20 cellular contexts compared by ENCODE assay signal in genomic region chr22:37569921-37570660, GRCh38. TPM values are rescaled to one million over a fixed set of nuclear protein-coding genes. Genes with fewer than 3 reads are reported as not detected.
DNase-seq lines count a peak whose midpoint lies in the region; ATAC-seq, FAIRE-seq and TF ChIP-seq lines count a peak whose summit lies in the region.
"Had no signal": no experiment of that assay in that cellular context is flagged by ENCODE, and none has a peak within 500 bp of the region (broad histone marks: within the 10 kb centered on the region; RNA-seq: fewer than 3 reads in every experiment).

No MANE protein-coding gene starts in this region.

- H3K23ac ChIP-seq in H1 (ENCODE audit: insufficient read length): no peak overlapping the region

- peak overlapping the region; percentile 97; the same call in 1 of the 2 replicates for H2BK15ac ChIP-seq in H1 (ENCODE audit: low read length)

- H3K36me3 Mint-ChIP-seq in MCF 10A (ENCODE audit: insufficient read depth, unreplicated experiment): peaks cover 19% of the 10 kb centered on the region
- H3K36me3 Mint-ChIP-seq: activated naive CD8-positive, alpha-beta T cell; CD8-positive, alpha-beta T cell had no signal

- H4K91ac ChIP-seq in H1 (replicated peaks; ENCODE audit: insufficient read length, low read length): no peak overlapping the region

- no peaks in the 10 kb centered on the region for H3K27me3 Mint-ChIP-seq in MCF 10A (ENCODE audit: insufficient read depth, unreplicated experiment)

- no peak overlapping the region for H3K56ac ChIP-seq in H1 (replicated peaks; ENCODE audit: insufficient read length, low read depth, low read length)

- 76% methylated on average over 9 of the region's 9 CpGs; no CpG with 5 or more reads in 1 of the 2 experiments for WGBS in H1 (ENCODE audit: extremely low coverage in 1 of 2, insufficient coverage in 1 of 2, insufficient read length in 1 of 2, insufficient replicate concordance in 2 of 2, low coverage in 1 of 2, low lambda C conversion rate in 2 of 2, missing lambda C conversion rate in 1 of 2), 2 experiments
- WGBS in gastroesophageal sphincter (ENCODE audit: low coverage in 1 of 2), 2 donors: 75 to 77% methylated on average over 2 to 7 of the region's 9 CpGs

- peak overlapping the region; percentile 65 to 79 for H3K27ac ChIP-seq in breast epithelium
- no peak overlapping the region for H3K27ac ChIP-seq in H1 (ENCODE audit: low read depth, low read length)
- peak overlapping the region; percentile 22 to 48 for H3K27ac ChIP-seq in uterus
- no peak overlapping the region for H3K27ac ChIP-seq in gastroesophageal sphincter

- FAIRE-seq in H1 (lab: Jason Lieb, UNC): no peak
- FAIRE-seq: colon had no signal

- no peak overlapping the region for H2BK120ac ChIP-seq in H1 (replicated peaks; ENCODE audit: low read depth, low read length)

- 0 out of 2 replicates have a peak overlapping the region, but pooled peaks have one; percentile 98 for H2AK5ac ChIP-seq in H1 (ENCODE audit: low read depth, low read length)

- no peaks in the 10 kb centered on the region for H3K9me3 Mint-ChIP-seq in MCF 10A (ENCODE audit: unreplicated experiment)
- H3K9me3 Mint-ChIP-seq: CD8-positive, alpha-beta T cell; stimulated activated naive CD8-positive, alpha-beta T cell treated with anti-CD3 and anti-CD28 coated beads, Interleukin-15, Interleukin-2, amounts not matched to agents 100 ng/mL and 50 ng/mL, for 24 hours had no signal

- H3K4me3 ChIP-seq in breast epithelium: no peak overlapping the region
- no peak overlapping the region for H3K4me3 ChIP-seq in H1 (ENCODE audit: extremely low read depth in 1 of 4, insufficient read depth in 2 of 4, low read depth in 3 of 4, low read length in 4 of 4)
- H3K4me3 ChIP-seq in mucosa of stomach (ENCODE audit: low read length): no peak overlapping the region
- H3K4me3 ChIP-seq in uterus: no peak overlapping the region
- no peak overlapping the region for H3K4me3 ChIP-seq in gastroesophageal sphincter

- peak overlapping the region; percentile 57; the same call in 1 of the 2 replicates for H2BK5ac ChIP-seq in H1 (ENCODE audit: low read depth, low read length)

- H3K9ac ChIP-seq in H1 (replicated peaks in 1 of 4; ENCODE audit: extremely low read depth in 1 of 4, low read depth in 3 of 4, low read length in 3 of 4) (no peak overlapping the region), mucosa of stomach (ENCODE audit: low read length) (peak overlapping the region; percentile 59)

- DNase-seq in breast epithelium (ENCODE audit: low spot score in 2 of 2): no peak
- DNase-seq in MCF 10A (ENCODE audit: unreplicated experiment): no peak
- no peak for DNase-seq in H1 (ENCODE audit: low read depth in 1 of 2, low spot score in 2 of 2)
- DNase-seq in uterus: no peak
- DNase-seq in stimulated activated naive CD4-positive, alpha-beta T cell (lab: John Stamatoyannopoulos, UW): no peak
- DNase-seq: CD8-positive, alpha-beta T cell; GF-D8; NCI-H1105 treated with DMSO at 0.1 percent for 48 hours; NCI-H446 treated with DMSO at 0.1 percent for 48 hours; retina; stimulated activated CD4-positive, alpha-beta T cell treated with anti-CD3 and anti-CD28 coated beads, Interleukin-4, amount 100 ng/mL, for 4 hours had no signal

- TF ChIP-seq CTCF in breast epithelium (IDR thresholded peaks at IDR 0.05) (no peak), MCF 10A (IDR thresholded peaks at IDR 0.05; ENCODE audit: unreplicated experiment) (no peak), H1 (IDR thresholded peaks at IDR 0.05; ENCODE audit: control extremely low read depth in 1 of 3, insufficient read depth in 1 of 3, low read depth in 1 of 3, low read length in 3 of 3) (no peak), uterus (IDR thresholded peaks at IDR 0.05) (no peak), gastroesophageal sphincter (IDR thresholded peaks at IDR 0.05) (no peak)

- H3K27me3 ChIP-seq in breast epithelium (no peaks in the 10 kb centered on the region), H1 (replicated peaks in 1 of 4; ENCODE audit: control insufficient read depth in 3 of 4, extremely low read depth in 1 of 4, insufficient read depth in 3 of 4, low read length in 3 of 4) (no peaks in the 10 kb centered on the region; a peak in 1 of 7 replicates), mucosa of stomach (ENCODE audit: control insufficient read depth, insufficient read depth, low read length) (no peaks in the 10 kb centered on the region), uterus (no peaks in the 10 kb centered on the region), gastroesophageal sphincter (peaks cover 25% of the 10 kb centered on the region)

- H3K14ac ChIP-seq in H1 (ENCODE audit: insufficient read length): no peak overlapping the region

- no peak overlapping the region for H2AFZ ChIP-seq in H1 (ENCODE audit: low read length)

- H3K4ac ChIP-seq in H1 (replicated peaks; ENCODE audit: insufficient read length, low read depth, low read length): no peak overlapping the region

- CTCF ChIA-PET in MCF 10A (lab: Yijun Ruan, JAX) (interaction anchor here (0.6 to 15.3 kb wide), 9 partner anchors 8 to 296 kb away, joined by 3 to 667 read pairs (median 5); no protein-coding TSS in a partner anchor), H1 (lab: Charles Lee; ENCODE audit: partially characterized antibody) (interaction anchor here (0.6 to 39.4 kb wide), 12 partner anchors 8 to 309 kb away, joined by 3 to 1347 read pairs (median 6); partner anchors contain the start of genes GALR3 and LGALS2)

- no peaks in the 10 kb centered on the region for H3K9me3 ChIP-seq in breast epithelium
- no peaks in the 10 kb centered on the region for H3K9me3 ChIP-seq in H1 (ENCODE audit: insufficient read depth in 2 of 2, low read depth in 1 of 2, low read length in 1 of 2)
- H3K9me3 ChIP-seq in mucosa of stomach (ENCODE audit: control insufficient read depth, low read length): no peaks in the 10 kb centered on the region
- no peaks in the 10 kb centered on the region for H3K9me3 ChIP-seq in uterus
- H3K9me3 ChIP-seq in gastroesophageal sphincter: no peaks in the 10 kb centered on the region

- peak overlapping the region; percentile 29; the same call in 1 of the 2 replicates for H2BK12ac ChIP-seq in H1 (ENCODE audit: low read depth, low read length)

- H3K4me1 Mint-ChIP-seq in MCF 10A (ENCODE audit: insufficient read depth, unreplicated experiment): peaks cover 11% of the 10 kb centered on the region

- intact Hi-C loops in breast epithelium (cut with DNase I; ENCODE audit: low total_unique reads) (no loop called here), MCF 10A (cut with micrococcal nuclease) (loop anchor here (10.0 kb wide), 1 partner anchor 95 kb away; no protein-coding TSS in a partner anchor), uterus (cut with DNase I; ENCODE audit: low total_unique reads) (no loop called here)

- H3K23me2 ChIP-seq in H1 (ENCODE audit: low read depth, low read length): no peaks in the 10 kb centered on the region

- TF ChIP-seq RAD21 in H1 (IDR thresholded peaks at IDR 0.05 in 1 of 2, conservative IDR thresholded peaks at IDR 0.05 in 1 of 2; ENCODE audit: low read depth in 2 of 2, low read length in 2 of 2): no peak

- H3K27ac Mint-ChIP-seq in MCF 10A (ENCODE audit: low read depth, unreplicated experiment): no peak overlapping the region
- H3K27ac Mint-ChIP-seq: activated naive CD8-positive, alpha-beta T cell; CD8-positive, alpha-beta T cell; stimulated activated naive CD8-positive, alpha-beta T cell treated with anti-CD3 and anti-CD28 coated beads, Interleukin-15, Interleukin-2, amounts not matched to agents 100 ng/mL and 50 ng/mL, for 24 hours had no signal

- no peak for TF ChIP-seq EP300 in H1 (IDR thresholded peaks at IDR 0.05; ENCODE audit: borderline replicate concordance in 1 of 2, low read depth in 2 of 2, low read length in 2 of 2)
- no peak for TF ChIP-seq EP300 in gastroesophageal sphincter (IDR thresholded peaks at IDR 0.05)

- no peak for TF ChIP-seq POLR2A in breast epithelium (IDR thresholded peaks at IDR 0.05)
- TF ChIP-seq POLR2A in H1 (IDR thresholded peaks at IDR 0.05; ENCODE audit: control extremely low read depth in 1 of 2, low read depth in 2 of 2, low read length in 2 of 2): no peak
- TF ChIP-seq POLR2A in uterus (IDR thresholded peaks at IDR 0.05): no peak
- TF ChIP-seq POLR2A in gastroesophageal sphincter (IDR thresholded peaks at IDR 0.05): no peak

- no peaks in the 10 kb centered on the region for H3K79me1 ChIP-seq in H1 (ENCODE audit: low read depth, low read length)

- H3K4me2 ChIP-seq in H1 (ENCODE audit: insufficient read depth in 1 of 2, low read depth in 2 of 2, low read length in 2 of 2): 0 out of 4 replicates have a peak overlapping the region, but pooled peaks of 1 of the 2 experiments have one; percentile 23

- H3K36me3 ChIP-seq in breast epithelium (no peaks in the 10 kb centered on the region), H1 (ENCODE audit: control insufficient read depth in 2 of 4, insufficient read depth in 4 of 4, low read length in 3 of 4) (no peaks in the 10 kb centered on the region), mucosa of stomach (ENCODE audit: control insufficient read depth, insufficient read depth, low read length) (peaks cover 18% of the 10 kb centered on the region), uterus (no peaks in the 10 kb centered on the region), gastroesophageal sphincter (peaks cover 0 to 29% of the 10 kb centered on the region in 2 donors)

- H3K4me1 ChIP-seq in breast epithelium (peaks cover 3 to 8% of the 10 kb centered on the region in 2 donors), H1 (replicated peaks in 1 of 4; ENCODE audit: control insufficient read depth in 3 of 4, insufficient read depth in 4 of 4, low read length in 3 of 4) (peaks cover 7 to 17% (median 16%) of the 10 kb centered on the region in 4 experiments), mucosa of stomach (ENCODE audit: control insufficient read depth, insufficient read depth, low read length) (peaks cover 78% of the 10 kb centered on the region), uterus (peaks cover 8 to 13% of the 10 kb centered on the region in 2 donors), gastroesophageal sphincter (peaks cover 0 to 53% (median 18%) of the 10 kb centered on the region in 3 donors)

- BruUV-seq in MCF 10A (replicated peaks; lab: Mats Ljungman, UMichigan): no TSS peak

- H2BK20ac ChIP-seq in H1 (ENCODE audit: low read length): peak overlapping the region; percentile 62; the same call in 1 of the 2 replicates

- H4K20me1 ChIP-seq in H1 (replicated peaks in 1 of 2; ENCODE audit: control insufficient read depth in 1 of 2, insufficient read depth in 2 of 2, low read length in 2 of 2): no peaks in the 10 kb centered on the region

- 0 out of 2 replicates have a peak overlapping the region, but pooled peaks have one; percentile 7 for H3K18ac ChIP-seq in H1 (ENCODE audit: extremely low read depth, low read length)

- no peaks in the 10 kb centered on the region for H3K79me2 ChIP-seq in H1 (ENCODE audit: control insufficient read depth in 1 of 2, insufficient read depth in 2 of 2, low read length in 2 of 2)

- ATAC-seq in GM18909 (IDR thresholded peaks at IDR 0.05; ENCODE audit: poor library complexity, unreplicated experiment) (no peak), gastroesophageal sphincter (no peak)
- ATAC-seq: CD8-positive, alpha-beta T cell had no signal

- no peak overlapping the region; the same call in 1 of the 2 replicates for H4K8ac ChIP-seq in H1 (ENCODE audit: extremely low read depth, insufficient read depth, low read length)

- POLR2A ChIA-PET in MCF 10A (lab: Yijun Ruan, JAX) (interaction anchor here (0.8 to 2.0 kb wide), 7 partner anchors 8 to 37 kb away, joined by 3 to 11 read pairs (median 5); no protein-coding TSS in a partner anchor), H1 (lab: Charles Lee; ENCODE audit: partially characterized antibody) (interaction anchor here (0.7 to 12.2 kb wide), 11 partner anchors 8 to 199 kb away, joined by 3 to 198 read pairs (median 3); no protein-coding TSS in a partner anchor)

- H4K5ac ChIP-seq in H1 (ENCODE audit: insufficient read length, low read depth, low read length): no peak overlapping the region

- no peak overlapping the region for H3K4me3 Mint-ChIP-seq in MCF 10A (ENCODE audit: unreplicated experiment)
- H3K4me3 Mint-ChIP-seq: activated naive CD8-positive, alpha-beta T cell; CD8-positive, alpha-beta T cell; stimulated activated naive CD8-positive, alpha-beta T cell treated with anti-CD3 and anti-CD28 coated beads, Interleukin-15, Interleukin-2, amounts not matched to agents 100 ng/mL and 50 ng/mL, for 24 hours had no signal

RNA-seq across cellular contexts. Expression of gene LGALS2, which starts 9.8 kb away (rescaled TPM):
- under 1 TPM in 2 of 3 donors, not detected in 1; 0.80 to 0.88 TPM for total RNA-seq in breast epithelium
- total RNA-seq in MCF 10A (2022): not detected in 2 replicates
- not detected in 2 replicates for total RNA-seq in H1 (2021; fragmentation: NEBNext Ultra II Directional; extraction: Animal tissue kit (Norgen Biotek cat#: 25700))
- polyA plus RNA-seq in H1 (2011; rRNA removed): not detected in 2 replicates
- polyA plus RNA-seq in H1 (2011; cell fraction: cytosol; rRNA removed): not detected
- not detected for polyA plus RNA-seq in H1 (2011; cell fraction: nucleus; rRNA removed)
- not detected in 4 replicates for polyA plus RNA-seq in H1 (2012, experiment 1 of 2)
- polyA plus RNA-seq in H1 (2012, experiment 2 of 2): not detected
- polyA plus RNA-seq in H1 (2013, experiment 1 of 2): not detected
- not detected for polyA plus RNA-seq in H1 (2013, experiment 2 of 2)
- not detected in 2 replicates for polyA minus RNA-seq in H1 (2011; rRNA and poly(A)+ RNA removed)
- not detected for polyA minus RNA-seq in H1 (2011; cell fraction: cytosol; rRNA and poly(A)+ RNA removed)
- polyA minus RNA-seq in H1 (2011; cell fraction: nucleus; rRNA and poly(A)+ RNA removed): not detected
- total RNA-seq in uterus: not detected
- not detected for total RNA-seq in gastroesophageal sphincter
- total RNA-seq: A172; activated CD8-positive, alpha-beta memory T cell treated with anti-CD3 and anti-CD28 coated beads for 36 hours; CD8-positive, alpha-beta T cell; H7 had no signal

RNA-seq across cellular contexts. Expression of gene CDC42EP1, which starts 9.8 kb away (rescaled TPM):
- total RNA-seq in breast epithelium (10 to 100 TPM; 13.8 to 43.0 (median 29.8) TPM), MCF 10A (2022) (86.0 and 148 TPM in 2 replicates), uterus (100 to 1,000 TPM in 1 of 4 donors, 10 to 100 TPM in 3; 10.6 to 101 (median 16.5) TPM), gastroesophageal sphincter (10 to 100 TPM; 19.0 to 37.7 (median 27.4) TPM)
- total RNA-seq in H1 (2021; fragmentation: NEBNext Ultra II Directional; extraction: Animal tissue kit (Norgen Biotek cat#: 25700)): 10.1 and 11.2 TPM in 2 replicates
- polyA plus RNA-seq in H1 (2011; rRNA removed): 8.3 and 15.4 TPM in 2 replicates
- polyA plus RNA-seq in H1 (2011; cell fraction: cytosol; rRNA removed): 5.3 TPM
- polyA plus RNA-seq in H1 (2011; cell fraction: nucleus; rRNA removed): 7.8 TPM
- 5.5 to 11.6 TPM (median 10.8 TPM) in 4 replicates for polyA plus RNA-seq in H1 (2012, experiment 1 of 2)
- polyA plus RNA-seq in H1 (2012, experiment 2 of 2): 8.9 TPM
- 11.0 TPM for polyA plus RNA-seq in H1 (2013, experiment 1 of 2)
- 10.5 TPM for polyA plus RNA-seq in H1 (2013, experiment 2 of 2)
- 2.1 and 2.2 TPM in 2 replicates for polyA minus RNA-seq in H1 (2011; rRNA and poly(A)+ RNA removed)
- 4.3 TPM for polyA minus RNA-seq in H1 (2011; cell fraction: cytosol; rRNA and poly(A)+ RNA removed)
- polyA minus RNA-seq in H1 (2011; cell fraction: nucleus; rRNA and poly(A)+ RNA removed): 5.1 TPM
- total RNA-seq: CD8-positive, alpha-beta T cell had no signal

RNA-seq across cellular contexts. Expression of gene GGA1, which starts 38.5 kb away (rescaled TPM):
- total RNA-seq in breast epithelium (10 to 100 TPM; 36.6 to 63.9 (median 54.7) TPM), MCF 10A (2022) (52.7 and 59.1 TPM in 2 replicates), uterus (10 to 100 TPM; 16.7 to 78.0 (median 35.3) TPM), gastroesophageal sphincter (10 to 100 TPM; 37.8 to 46.5 (median 39.1) TPM)
- 46.5 and 49.3 TPM in 2 replicates for total RNA-seq in H1 (2021; fragmentation: NEBNext Ultra II Directional; extraction: Animal tissue kit (Norgen Biotek cat#: 25700))
- 57.2 and 81.0 TPM in 2 replicates for polyA plus RNA-seq in H1 (2011; rRNA removed)
- 58.2 TPM for polyA plus RNA-seq in H1 (2011; cell fraction: cytosol; rRNA removed)
- polyA plus RNA-seq in H1 (2011; cell fraction: nucleus; rRNA removed): 170 TPM
- polyA plus RNA-seq in H1 (2012, experiment 1 of 2): 43.4 to 56.3 TPM (median 52.3 TPM) in 4 replicates
- 38.5 TPM for polyA plus RNA-seq in H1 (2012, experiment 2 of 2)
- polyA plus RNA-seq in H1 (2013, experiment 1 of 2): 31.2 TPM
- polyA plus RNA-seq in H1 (2013, experiment 2 of 2): 28.6 TPM
- 25.7 and 39.1 TPM in 2 replicates for polyA minus RNA-seq in H1 (2011; rRNA and poly(A)+ RNA removed)
- 36.0 TPM for polyA minus RNA-seq in H1 (2011; cell fraction: cytosol; rRNA and poly(A)+ RNA removed)
- polyA minus RNA-seq in H1 (2011; cell fraction: nucleus; rRNA and poly(A)+ RNA removed): 64.4 TPM

RNA-seq across cellular contexts. Expression of gene CARD10, which starts 50.9 kb away (rescaled TPM):
- 10 to 100 TPM in 2 of 3 donors, 1 to 10 TPM in 1; 2.9 to 12.1 (median 10.2) TPM for total RNA-seq in breast epithelium
- total RNA-seq in MCF 10A (2022): 20.6 and 22.7 TPM in 2 replicates
- total RNA-seq in H1 (2021; fragmentation: NEBNext Ultra II Directional; extraction: Animal tissue kit (Norgen Biotek cat#: 25700)): 14.4 and 14.6 TPM in 2 replicates
- polyA plus RNA-seq in H1 (2011; rRNA removed): 13.5 and 17.4 TPM in 2 replicates
- polyA plus RNA-seq in H1 (2011; cell fraction: cytosol; rRNA removed): 11.2 TPM
- 23.7 TPM for polyA plus RNA-seq in H1 (2011; cell fraction: nucleus; rRNA removed)
- 7.9 to 13.1 TPM (median 11.6 TPM) in 4 replicates for polyA plus RNA-seq in H1 (2012, experiment 1 of 2)
- polyA plus RNA-seq in H1 (2012, experiment 2 of 2): 11.4 TPM
- 9.2 TPM for polyA plus RNA-seq in H1 (2013, experiment 1 of 2)
- 9.2 TPM for polyA plus RNA-seq in H1 (2013, experiment 2 of 2)
- polyA minus RNA-seq in H1 (2011; rRNA and poly(A)+ RNA removed): 6.8 and 7.5 TPM in 2 replicates
- 11.4 TPM for polyA minus RNA-seq in H1 (2011; cell fraction: cytosol; rRNA and poly(A)+ RNA removed)
- 5.0 TPM for polyA minus RNA-seq in H1 (2011; cell fraction: nucleus; rRNA and poly(A)+ RNA removed)
- total RNA-seq in uterus: 10 to 100 TPM in 2 of 4 donors, 1 to 10 TPM in 2; 4.6 to 23.4 (median 10.2) TPM
- 10 to 100 TPM in 2 of 4 donors, 1 to 10 TPM in 2; 4.0 to 14.0 (median 9.9) TPM for total RNA-seq in gastroesophageal sphincter

Comparison
In these comparisons a context has a peak if more than half of its experiments do, and no peak if none do; other contexts are left out.
1. H3K27ac ChIP-seq: peak in breast epithelium (2 of 2) and uterus (2 of 2); none in H1 (single experiment) and gastroesophageal sphincter (0 of 4).